Comparison of ENCODE assay signal across 18 cellular contexts in the genomic region with DNA sequence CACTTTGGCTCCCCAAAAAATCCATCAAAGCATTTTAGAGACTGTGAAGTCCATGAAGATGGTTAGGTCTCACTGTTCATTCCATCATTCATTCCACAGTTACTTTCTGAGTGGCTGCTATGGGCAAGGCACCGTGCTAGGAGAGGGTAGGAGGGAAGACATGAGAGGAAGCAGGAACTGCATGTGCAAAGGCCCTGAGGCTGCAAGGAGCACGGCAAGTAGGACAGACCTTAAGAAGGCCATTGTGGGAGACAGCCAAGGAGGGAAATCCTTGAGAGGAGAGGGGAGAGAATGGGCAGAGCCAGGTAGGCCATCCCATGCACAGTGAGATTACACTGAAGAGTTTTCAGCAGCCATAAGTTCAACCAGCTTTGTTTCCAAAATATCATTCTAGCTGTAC.
DNase-seq lines count a peak whose midpoint lies in the region; ATAC-seq, FAIRE-seq and TF ChIP-seq lines count a peak whose summit lies in the region.
"Had no signal": no experiment of that assay in that cellular context is flagged by ENCODE, and none has a peak within 500 bp of the region (broad histone marks: within the 10 kb centered on the region; RNA-seq: fewer than 3 reads in every experiment).

No MANE protein-coding gene starts in this region.

- peak; percentile 36 for FAIRE-seq in bronchial epithelial cell (lab: Jason Lieb, UNC)
- FAIRE-seq: D721Med, GM12878, H54 had no signal

- TF ChIP-seq CTCF in HEK293 (tag by site-specific recombination; IDR thresholded peaks at IDR 0.05) (no peak), bronchial epithelial cell (IDR thresholded peaks at IDR 0.05; ENCODE audit: insufficient read depth, low read length, severe bottlenecking) (no peak), neural progenitor cell (IDR thresholded peaks at IDR 0.05) (no peak)

- H3K4me1 Mint-ChIP-seq in neural progenitor cell = peaks cover 47% of the 10 kb centered on the region
- H3K4me1 Mint-ChIP-seq in activated naive CD4-positive, alpha-beta T cell treated with anti-CD3 and anti-CD28 coated beads, Interleukin-2, amount 10 ng/mL, durations not matched to agents 7 days and 5 days = no peaks in the 10 kb centered on the region
- H3K4me1 Mint-ChIP-seq: CD14-positive monocyte; CD8-positive, alpha-beta memory T cell had no signal

- H3K4me2 ChIP-seq in neural progenitor cell = no peak overlapping the region

- H3K36me3 ChIP-seq in HEK293 (ENCODE audit: control insufficient read depth in 2 of 2, insufficient read depth in 1 of 2, low read length in 2 of 2) (no peaks in the 10 kb centered on the region), bronchial epithelial cell (ENCODE audit: control insufficient read depth, insufficient read depth, low read length) (no peaks in the 10 kb centered on the region), neural progenitor cell (no peaks in the 10 kb centered on the region)
- H3K36me3 ChIP-seq: HAP-1 had no signal

- H3K27ac ChIP-seq in HEK293 (ENCODE audit: extremely low read depth, low read depth, low read length) = no peak overlapping the region
- no peak overlapping the region for H3K27ac ChIP-seq in neural progenitor cell

- peaks cover 9% of the 10 kb centered on the region for H3F3A ChIP-seq in neural progenitor cell (ENCODE audit: low read depth)

- CTCF ChIA-PET in HEK293 (lab: Yijun Ruan, JAX) = interaction anchor here (0.6 to 0.7 kb wide), 2 partner anchors 78 to 90 kb away, joined by 3 to 5 read pairs; no protein-coding TSS in a partner anchor
- CTCF ChIA-PET in activated naive CD4-positive, alpha-beta T cell treated with anti-CD3 and anti-CD28 coated beads, Interleukin-2, amount 10 ng/mL, durations not matched to agents 7 days and 5 days (lab: Charles Lee) = no interaction called here

- peak overlapping the region; percentile 43 for H3K27ac Mint-ChIP-seq in neural progenitor cell
- no peak overlapping the region for H3K27ac Mint-ChIP-seq in activated naive CD4-positive, alpha-beta T cell treated with anti-CD3 and anti-CD28 coated beads, Interleukin-2, amount 10 ng/mL, durations not matched to agents 7 days and 5 days
- H3K27ac Mint-ChIP-seq: CD14-positive monocyte; CD4-positive, alpha-beta T cell; CD8-positive, alpha-beta memory T cell had no signal

- POLR2A ChIA-PET in HEK293 (lab: Yijun Ruan, JAX) = no interaction called here

- no peaks in the 10 kb centered on the region for H3K4me1 ChIP-seq in HEK293 (ENCODE audit: control insufficient read depth, insufficient read depth, low read length)
- peaks cover 20% of the 10 kb centered on the region for H3K4me1 ChIP-seq in neural progenitor cell
- H3K4me1 ChIP-seq: HAP-1 had no signal

- H3K4me3 Mint-ChIP-seq in neural progenitor cell = no peak overlapping the region
- no peak overlapping the region for H3K4me3 Mint-ChIP-seq in activated naive CD4-positive, alpha-beta T cell treated with anti-CD3 and anti-CD28 coated beads, Interleukin-2, amount 10 ng/mL, durations not matched to agents 7 days and 5 days
- H3K4me3 Mint-ChIP-seq: CD14-positive monocyte; CD4-positive, alpha-beta T cell; CD8-positive, alpha-beta memory T cell had no signal

- H3K79me2 ChIP-seq in neural progenitor cell (ENCODE audit: low read depth) = no peaks in the 10 kb centered on the region

- peaks cover 2% of the 10 kb centered on the region for H3K36me3 Mint-ChIP-seq in neural progenitor cell
- H3K36me3 Mint-ChIP-seq in activated naive CD4-positive, alpha-beta T cell treated with anti-CD3 and anti-CD28 coated beads, Interleukin-2, amount 10 ng/mL, durations not matched to agents 7 days and 5 days = no peaks in the 10 kb centered on the region
- H3K36me3 Mint-ChIP-seq: CD14-positive monocyte; CD8-positive, alpha-beta memory T cell had no signal

- ATAC-seq in GM19035 (IDR thresholded peaks at IDR 0.05; ENCODE audit: unreplicated experiment) (no peak), HG02759 (IDR thresholded peaks at IDR 0.05; ENCODE audit: unreplicated experiment) (no peak)
- ATAC-seq: GM12878 had no signal

- H3K9me3 Mint-ChIP-seq in neural progenitor cell = peaks cover 6% of the 10 kb centered on the region
- H3K9me3 Mint-ChIP-seq in activated naive CD4-positive, alpha-beta T cell treated with anti-CD3 and anti-CD28 coated beads, Interleukin-2, amount 10 ng/mL, durations not matched to agents 7 days and 5 days = no peaks in the 10 kb centered on the region
- H3K9me3 Mint-ChIP-seq: CD4-positive, alpha-beta T cell had no signal

- no peaks in the 10 kb centered on the region for H4K20me1 ChIP-seq in neural progenitor cell (ENCODE audit: low read depth)

- no peak overlapping the region for H2AFZ ChIP-seq in neural progenitor cell (replicated peaks)

- H3K27me3 Mint-ChIP-seq in neural progenitor cell (ENCODE audit: insufficient read depth, low read depth) = peaks cover 8% of the 10 kb centered on the region
- peaks cover 4% of the 10 kb centered on the region for H3K27me3 Mint-ChIP-seq in activated naive CD4-positive, alpha-beta T cell treated with anti-CD3 and anti-CD28 coated beads, Interleukin-2, amount 10 ng/mL, durations not matched to agents 7 days and 5 days
- H3K27me3 Mint-ChIP-seq: CD4-positive, alpha-beta T cell had no signal

- H3K27me3 ChIP-seq in bronchial epithelial cell (ENCODE audit: control insufficient read depth, insufficient read depth, low read length) (no peaks in the 10 kb centered on the region), neural progenitor cell (no peaks in the 10 kb centered on the region)

- no peak for DNase-seq in bronchial epithelial cell (ENCODE audit: low read depth)
- no peak for DNase-seq in neural progenitor cell (ENCODE audit: low spot score)
- no peak for DNase-seq in activated naive CD4-positive, alpha-beta T cell treated with anti-CD3 and anti-CD28 coated beads, Interleukin-2, amount 10 ng/mL, durations not matched to agents 7 days and 5 days
- DNase-seq: CD4-positive, alpha-beta T cell; CD8-positive, alpha-beta memory T cell; DMS 273 treated with DMSO at 0.1 percent for 48 hours; DMS79; EL; GDM1; GOT3 had no signal

- H3K4me3 ChIP-seq in HEK293 (ENCODE audit: low read depth, low read length) = no peak overlapping the region
- H3K4me3 ChIP-seq in bronchial epithelial cell (ENCODE audit: low read depth, low read length) = no peak overlapping the region
- no peak overlapping the region for H3K4me3 ChIP-seq in neural progenitor cell
- H3K4me3 ChIP-seq: GM12878, HAP-1 had no signal

- H3K9me3 ChIP-seq in HEK293 (ENCODE audit: control insufficient read depth, insufficient read depth, low read depth, low read length) (no peaks in the 10 kb centered on the region), neural progenitor cell (ENCODE audit: low read depth) (no peaks in the 10 kb centered on the region)
- H3K9me3 ChIP-seq: HAP-1 had no signal

- H3K9ac ChIP-seq in neural progenitor cell = no peak overlapping the region

TF ChIP-seq in HEK293, 187 proteins besides CTCF, POLR2A, EP300 and RAD21:
- TF ChIP-seq ZNF623 (tag by site-specific recombination; IDR thresholded peaks at IDR 0.05) (peak; percentile 64), ZFP41 (tag by site-specific recombination; IDR thresholded peaks at IDR 0.05; ENCODE audit: borderline replicate concordance) (no peak)
